In genomic region chr13:34767778-34768177, GRCh38 we compare ENCODE assay signal across 26 cellular contexts.
"Had no signal": no experiment of that assay in that cellular context is flagged by ENCODE, and none has a peak within 500 bp of the region (broad histone marks: within the 10 kb centered on the region; RNA-seq: fewer than 3 reads in every experiment).

No MANE protein-coding gene starts in this region.

- H3K27ac ChIP-seq: RWPE1, SJCRH30, VCaP had no signal

- H3K9ac ChIP-seq: SK-N-SH had no signal

- H3K27ac Mint-ChIP-seq: activated CD4-positive, alpha-beta T cell treated with anti-CD3 and anti-CD28 coated beads, Interleukin-2, amount 10 ng/mL, durations not matched to agents 7 days and 5 days; activated CD8-positive, alpha-beta T cell treated with anti-CD3 and anti-CD28 coated beads for 36 hours; activated naive CD4-positive, alpha-beta T cell treated with anti-CD3 and anti-CD28 coated beads, Interleukin-2, amount 10 ng/mL, durations not matched to agents 7 days and 5 days; activated naive CD8-positive, alpha-beta T cell treated with anti-CD3 and anti-CD28 coated beads for 36 hours; activated T-cell treated with anti-CD3 and anti-CD28 coated beads, Interleukin-2, amount 50 U/mL, for 72 hours; activated T-helper 2 cell treated with anti-CD3 and anti-CD28 coated beads, Interferon-gamma antibody, Interleukin-2, Interleukin-4, amounts not matched to agents 10 μg/mL and 5 μg/mL and 100 μg/mL, durations not matched to agents 14 hours and 24 hours and 36 hours had no signal

- H3K9me3 Mint-ChIP-seq: activated CD4-positive, alpha-beta T cell treated with anti-CD3 and anti-CD28 coated beads, Interleukin-2, amount 10 ng/mL, durations not matched to agents 7 days and 5 days; activated CD8-positive, alpha-beta T cell treated with anti-CD3 and anti-CD28 coated beads for 36 hours; activated naive CD4-positive, alpha-beta T cell treated with anti-CD3 and anti-CD28 coated beads, Interleukin-2, amount 10 ng/mL, durations not matched to agents 7 days and 5 days; activated naive CD8-positive, alpha-beta T cell treated with anti-CD3 and anti-CD28 coated beads for 36 hours had no signal

- H3K4me3 ChIP-seq: SJCRH30 had no signal

- H3K36me3 ChIP-seq: SJCRH30 had no signal

- H3K27me3 Mint-ChIP-seq: activated CD4-positive, alpha-beta T cell treated with anti-CD3 and anti-CD28 coated beads, Interleukin-2, amount 10 ng/mL, durations not matched to agents 7 days and 5 days; activated CD8-positive, alpha-beta T cell treated with anti-CD3 and anti-CD28 coated beads for 36 hours; activated naive CD4-positive, alpha-beta T cell treated with anti-CD3 and anti-CD28 coated beads, Interleukin-2, amount 10 ng/mL, durations not matched to agents 7 days and 5 days had no signal

- H3K27me3 ChIP-seq: SJCRH30 had no signal

- H3K36me3 Mint-ChIP-seq: activated naive CD4-positive, alpha-beta T cell treated with anti-CD3 and anti-CD28 coated beads, Interleukin-2, amount 10 ng/mL, durations not matched to agents 7 days and 5 days; activated naive CD8-positive, alpha-beta T cell treated with anti-CD3 and anti-CD28 coated beads for 36 hours had no signal

- H3K4me3 Mint-ChIP-seq: activated CD4-positive, alpha-beta T cell treated with anti-CD3 and anti-CD28 coated beads, Interleukin-2, amount 10 ng/mL, durations not matched to agents 7 days and 5 days; activated CD8-positive, alpha-beta T cell treated with anti-CD3 and anti-CD28 coated beads for 36 hours; activated naive CD4-positive, alpha-beta T cell treated with anti-CD3 and anti-CD28 coated beads, Interleukin-2, amount 10 ng/mL, durations not matched to agents 7 days and 5 days; activated naive CD8-positive, alpha-beta T cell treated with anti-CD3 and anti-CD28 coated beads for 36 hours; activated T-cell treated with anti-CD3 and anti-CD28 coated beads, Interleukin-2, amount 50 U/mL, for 72 hours had no signal

- H3K9me3 ChIP-seq: SK-N-SH had no signal

- H3K4me1 Mint-ChIP-seq: activated CD4-positive, alpha-beta T cell treated with anti-CD3 and anti-CD28 coated beads, Interleukin-2, amount 10 ng/mL, durations not matched to agents 7 days and 5 days; activated naive CD4-positive, alpha-beta T cell treated with anti-CD3 and anti-CD28 coated beads, Interleukin-2, amount 10 ng/mL, durations not matched to agents 7 days and 5 days; activated naive CD8-positive, alpha-beta T cell treated with anti-CD3 and anti-CD28 coated beads for 36 hours had no signal

- ATAC-seq: activated CD8-positive, alpha-beta T cell treated with anti-CD3 and anti-CD28 coated beads for 36 hours; activated T-cell treated with anti-CD3 and anti-CD28 coated beads, Interleukin-2, amount 50 U/mL, for 72 hours; Panc1 had no signal

- H3K4me2 ChIP-seq: SK-N-SH had no signal

- DNase-seq: activated CD4-positive, alpha-beta T cell treated with anti-CD3 and anti-CD28 coated beads, Interleukin-2, amount 10 ng/mL, durations not matched to agents 7 days and 5 days; activated CD4-positive, CD25-positive, alpha-beta regulatory T cell; activated CD8-positive, alpha-beta memory T cell treated with anti-CD3 and anti-CD28 coated beads, Interleukin-2, amount 50 U/mL, for 4 hours; activated CD8-positive, alpha-beta T cell treated with anti-CD3 and anti-CD28 coated beads for 36 hours; activated gamma-delta T cell treated with Interleukin-2 at 50 U/mL for 16 hours; activated naive CD4-positive, alpha-beta T cell treated with anti-CD3 and anti-CD28 coated beads, Interleukin-2, amount 10 ng/mL, durations not matched to agents 7 days and 5 days; activated naive CD8-positive, alpha-beta T cell treated with anti-CD3 and anti-CD28 coated beads for 36 hours; activated T-cell treated with anti-CD3 and anti-CD28 coated beads, Interleukin-2, amount 50 U/mL, for 72 hours; cerebellar nuclear complex; NCI-H1048; NCI-H1930; NCI-H2171; NCI-H2227 treated with DMSO at 0.1 percent for 48 hours; NCI-H446 treated with DMSO at 0.1 percent for 48 hours; NCI-H524 treated with DMSO at 0.1 percent for 48 hours; NCI-H774; NK-92 treated with Interleukin-12 subunit alpha and Interleukin-12 subunit beta, amount 100 ng/mL, for 24 hours; OCI-M1; Right ventricle myocardium superior; SJCRH30; SK-N-SH; T-helper 1 cell had no signal
